17 cellular contexts compared by ENCODE assay signal in genomic region chr2:84519332-84519957, GRCh38. TPM values are rescaled to one million over a fixed set of nuclear protein-coding genes. Genes with fewer than 3 reads are reported as not detected.
"Had no signal": no experiment of that assay in that cellular context is flagged by ENCODE, and none has a peak within 500 bp of the region (broad histone marks: within the 10 kb centered on the region; RNA-seq: fewer than 3 reads in every experiment).

No MANE protein-coding gene starts in this region.

- H3K4me3 Mint-ChIP-seq: central memory CD8-positive, alpha-beta T cell; neural crest cell; stimulated activated naive B cell treated with anti-CD40 and anti-IgM and Interleukin-4, amounts not matched to agents 10 μg/mL and 1 μg/mL and 100 μg/mL, for 72 hours; T-cell had no signal

- H3K27me3 Mint-ChIP-seq: T-cell had no signal

- ATAC-seq: esophagus mucosa; gastrocnemius medialis; stimulated activated naive B cell treated with anti-CD40 and anti-IgM and Interleukin-4, amounts not matched to agents 10 μg/mL and 1 μg/mL and 100 μg/mL, for 72 hours; T-cell had no signal

- DNase-seq: activated CD4-positive, alpha-beta T cell treated with anti-CD3 and anti-CD28 coated beads, Interleukin-2, amount 50 U/mL, for 1 hour; activated CD4-positive, CD25-positive, alpha-beta regulatory T cell; activated naive CD4-positive, alpha-beta T cell; colonic mucosa; gastrocnemius medialis; head of caudate nucleus; kidney glomerular epithelial cell; left ventricle myocardium inferior; retina; stimulated activated naive B cell treated with anti-CD40 and anti-IgM and Interleukin-4, amounts not matched to agents 10 μg/mL and 1 μg/mL and 100 μg/mL, for 72 hours; T-cell; T-helper 9 cell; tibial artery had no signal

- H3K27ac Mint-ChIP-seq: stimulated activated naive B cell treated with anti-CD40 and anti-IgM and Interleukin-4, amounts not matched to agents 10 μg/mL and 1 μg/mL and 100 μg/mL, for 72 hours; T-cell had no signal

- H3K9me3 Mint-ChIP-seq: central memory CD8-positive, alpha-beta T cell had no signal

RNA-seq across cellular contexts. Expression of gene DNAH6, which starts 3.1 kb away (rescaled TPM):
- total RNA-seq: ascending aorta, gastrocnemius medialis had no signal
